Comparison of ENCODE assay signal across 2 cellular contexts in genomic region chr14:52900731-52901130, GRCh38.
TF ChIP-seq lines count a peak whose summit lies in the region.

No MANE protein-coding gene starts in this region.

TF ChIP-seq in A549, 52 proteins besides CTCF, POLR2A, EP300 and RAD21 (continued from another document):
- TF ChIP-seq, protein P1, sequence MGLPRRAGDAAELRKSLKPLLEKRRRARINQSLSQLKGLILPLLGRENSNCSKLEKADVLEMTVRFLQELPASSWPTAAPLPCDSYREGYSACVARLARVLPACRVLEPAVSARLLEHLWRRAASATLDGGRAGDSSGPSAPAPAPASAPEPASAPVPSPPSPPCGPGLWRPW (IDR thresholded peaks at IDR 0.05), result no peak
- TF ChIP-seq FOSB (CRISPR knock-in tag; IDR thresholded peaks at IDR 0.05) (no peak), RARB (CRISPR knock-in tag; IDR thresholded peaks at IDR 0.05) (no peak), HOXB5 (CRISPR knock-in tag; IDR thresholded peaks at IDR 0.05) (no peak), TFCP2L1 (CRISPR knock-in tag; IDR thresholded peaks at IDR 0.05) (no peak), HOXA7 (CRISPR knock-in tag; IDR thresholded peaks at IDR 0.05) (no peak), BHLHE40 (IDR thresholded peaks at IDR 0.05; ENCODE audit: low read depth, low read length) (no peak), ESRRA (IDR thresholded peaks at IDR 0.05; ENCODE audit: borderline replicate concordance, low read length) (no peak), EHMT2 (IDR thresholded peaks at IDR 0.05; ENCODE audit: low read depth) (no peak), ZNF302 (CRISPR knock-in tag; IDR thresholded peaks at IDR 0.05) (no peak), RFX5 (IDR thresholded peaks at IDR 0.05) (no peak), GATA3 (IDR thresholded peaks at IDR 0.05; ENCODE audit: borderline replicate concordance) (no peak)
- TF ChIP-seq, protein P2, sequence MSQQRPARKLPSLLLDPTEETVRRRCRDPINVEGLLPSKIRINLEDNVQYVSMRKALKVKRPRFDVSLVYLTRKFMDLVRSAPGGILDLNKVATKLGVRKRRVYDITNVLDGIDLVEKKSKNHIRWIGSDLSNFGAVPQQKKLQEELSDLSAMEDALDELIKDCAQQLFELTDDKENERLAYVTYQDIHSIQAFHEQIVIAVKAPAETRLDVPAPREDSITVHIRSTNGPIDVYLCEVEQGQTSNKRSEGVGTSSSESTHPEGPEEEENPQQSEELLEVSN (IDR thresholded peaks at IDR 0.05; ENCODE audit: borderline replicate concordance, low read depth), result no peak
- TF ChIP-seq, protein P3, sequence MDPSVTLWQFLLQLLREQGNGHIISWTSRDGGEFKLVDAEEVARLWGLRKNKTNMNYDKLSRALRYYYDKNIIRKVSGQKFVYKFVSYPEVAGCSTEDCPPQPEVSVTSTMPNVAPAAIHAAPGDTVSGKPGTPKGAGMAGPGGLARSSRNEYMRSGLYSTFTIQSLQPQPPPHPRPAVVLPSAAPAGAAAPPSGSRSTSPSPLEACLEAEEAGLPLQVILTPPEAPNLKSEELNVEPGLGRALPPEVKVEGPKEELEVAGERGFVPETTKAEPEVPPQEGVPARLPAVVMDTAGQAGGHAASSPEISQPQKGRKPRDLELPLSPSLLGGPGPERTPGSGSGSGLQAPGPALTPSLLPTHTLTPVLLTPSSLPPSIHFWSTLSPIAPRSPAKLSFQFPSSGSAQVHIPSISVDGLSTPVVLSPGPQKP (IDR thresholded peaks at IDR 0.05; ENCODE audit: low read depth, low read length), result no peak
- TF ChIP-seq, protein P4, sequence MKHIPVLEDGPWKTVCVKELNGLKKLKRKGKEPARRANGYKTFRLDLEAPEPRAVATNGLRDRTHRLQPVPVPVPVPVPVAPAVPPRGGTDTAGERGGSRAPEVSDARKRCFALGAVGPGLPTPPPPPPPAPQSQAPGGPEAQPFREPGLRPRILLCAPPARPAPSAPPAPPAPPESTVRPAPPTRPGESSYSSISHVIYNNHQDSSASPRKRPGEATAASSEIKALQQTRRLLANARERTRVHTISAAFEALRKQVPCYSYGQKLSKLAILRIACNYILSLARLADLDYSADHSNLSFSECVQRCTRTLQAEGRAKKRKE (CRISPR knock-in tag; IDR thresholded peaks at IDR 0.05; ENCODE audit: low read depth), result no peak

TF ChIP-seq in IMR-90, 13 proteins besides CTCF, POLR2A, EP300 and RAD21 (continued from another document):
- TF ChIP-seq RFX5 (IDR thresholded peaks at IDR 0.05; ENCODE audit: low read depth, low read length), result no peak
- TF ChIP-seq, protein P5, sequence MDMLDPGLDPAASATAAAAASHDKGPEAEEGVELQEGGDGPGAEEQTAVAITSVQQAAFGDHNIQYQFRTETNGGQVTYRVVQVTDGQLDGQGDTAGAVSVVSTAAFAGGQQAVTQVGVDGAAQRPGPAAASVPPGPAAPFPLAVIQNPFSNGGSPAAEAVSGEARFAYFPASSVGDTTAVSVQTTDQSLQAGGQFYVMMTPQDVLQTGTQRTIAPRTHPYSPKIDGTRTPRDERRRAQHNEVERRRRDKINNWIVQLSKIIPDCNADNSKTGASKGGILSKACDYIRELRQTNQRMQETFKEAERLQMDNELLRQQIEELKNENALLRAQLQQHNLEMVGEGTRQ (IDR thresholded peaks at IDR 0.05; ENCODE audit: low read depth, low read length), result no peak
- no peak for TF ChIP-seq FOS (IDR thresholded peaks at IDR 0.05; ENCODE audit: low read depth, low read length)
- TF ChIP-seq SMC3 (IDR thresholded peaks at IDR 0.05; ENCODE audit: low read depth, low read length), result no peak
- TF ChIP-seq BHLHE40 (IDR thresholded peaks at IDR 0.05; ENCODE audit: low read depth, low read length), result no peak
- TF ChIP-seq MAFK (IDR thresholded peaks at IDR 0.05; ENCODE audit: low read depth, low read length), result no peak
- TF ChIP-seq, protein P3 (IDR thresholded peaks at IDR 0.05; ENCODE audit: borderline replicate concordance, low read depth, low read length), result no peak
- TF ChIP-seq RCOR1 (IDR thresholded peaks at IDR 0.05; ENCODE audit: insufficient replicate concordance, low read length), result no peak
- no peak for TF ChIP-seq MXI1 (IDR thresholded peaks at IDR 0.05; ENCODE audit: borderline replicate concordance, low read depth, low read length)
- no peak for TF ChIP-seq CEBPB (IDR thresholded peaks at IDR 0.05; ENCODE audit: low read depth, low read length)
